12 cellular contexts compared by ENCODE assay signal in genomic region chr22:30226192-30226832, GRCh38. TPM values are rescaled to one million over a fixed set of nuclear protein-coding genes. Genes with fewer than 3 reads are reported as not detected.
DNase-seq lines count a peak whose midpoint lies in the region; ATAC-seq, FAIRE-seq and TF ChIP-seq lines count a peak whose summit lies in the region.
"Had no signal": no experiment of that assay in that cellular context is flagged by ENCODE, and none has a peak within 500 bp of the region (broad histone marks: within the 10 kb centered on the region; RNA-seq: fewer than 3 reads in every experiment).

No MANE protein-coding gene starts in this region.

- H3K9me3 ChIP-seq in RWPE2 (ENCODE audit: severe bottlenecking) (no peaks in the 10 kb centered on the region), suprapubic skin (no peaks in the 10 kb centered on the region)
- H3K9me3 ChIP-seq: heart right ventricle, transverse colon had no signal

- no peaks in the 10 kb centered on the region for H3K27me3 ChIP-seq in RWPE2 (ENCODE audit: insufficient read depth, poor library complexity, severe bottlenecking)
- no peaks in the 10 kb centered on the region for H3K27me3 ChIP-seq in foreskin keratinocyte
- peaks cover 4% of the 10 kb centered on the region for H3K27me3 ChIP-seq in suprapubic skin

- H3K4me1 Mint-ChIP-seq in activated naive CD8-positive, alpha-beta T cell treated with anti-CD3 and anti-CD28 coated beads, Interleukin-2, amount 10 ng/mL, durations not matched to agents 7 days and 5 days: peaks cover 77% of the 10 kb centered on the region
- peaks cover 39% of the 10 kb centered on the region for H3K4me1 Mint-ChIP-seq in activated naive CD8-positive, alpha-beta T cell treated with anti-CD3 and anti-CD28 coated beads for 36 hours

- no peak overlapping the region for H3K4me3 ChIP-seq in RWPE2 (ENCODE audit: severe bottlenecking)
- no peak overlapping the region for H3K4me3 ChIP-seq in suprapubic skin
- H3K4me3 ChIP-seq: heart right ventricle, transverse colon had no signal

- H3K27ac ChIP-seq in RWPE2 (ENCODE audit: poor library complexity, severe bottlenecking): no peak overlapping the region
- peak overlapping the region; percentile 61 for H3K27ac ChIP-seq in foreskin keratinocyte
- H3K27ac ChIP-seq in suprapubic skin: peak overlapping the region; percentile 34
- H3K27ac ChIP-seq: heart right ventricle, transverse colon had no signal

- no peak for DNase-seq in activated naive CD8-positive, alpha-beta T cell treated with anti-CD3 and anti-CD28 coated beads, Interleukin-2, amount 10 ng/mL, durations not matched to agents 7 days and 5 days
- no peak for DNase-seq in activated naive CD8-positive, alpha-beta T cell treated with anti-CD3 and anti-CD28 coated beads for 36 hours
- no peak for DNase-seq in RWPE2 (ENCODE audit: low spot score)
- peak in 1 of 2 donors; percentile 71 for DNase-seq in foreskin keratinocyte
- no peak for DNase-seq in suprapubic skin (ENCODE audit: low spot score in 2 of 2)
- DNase-seq in HTR-8/SVneo (ENCODE audit: insufficient read length, low spot score): no peak
- DNase-seq in NOMO-1 treated with dmso at 0.1 percent for 144 hours (lab: John Stamatoyannopoulos, UW; ENCODE audit: unreplicated experiment): no peak
- DNase-seq: activated effector memory CD4-positive, alpha-beta T cell treated with anti-CD3 and anti-CD28 coated beads, Interleukin-2, amount 50 U/mL, for 16 hours; heart right ventricle; T-cell; transverse colon had no signal

- no peak for ATAC-seq in activated naive CD8-positive, alpha-beta T cell treated with anti-CD3 and anti-CD28 coated beads, Interleukin-2, amount 10 ng/mL, durations not matched to agents 7 days and 5 days (ENCODE audit: low read depth)
- peak; percentile 38; the same call in 1 of the 3 replicates for ATAC-seq in RWPE2 (ENCODE audit: low read depth)
- ATAC-seq in foreskin keratinocyte: peak; percentile 24
- no peak for ATAC-seq in GM18498 (IDR thresholded peaks at IDR 0.05; ENCODE audit: unreplicated experiment)
- ATAC-seq: heart right ventricle, T-cell had no signal

- H3K36me3 Mint-ChIP-seq in activated naive CD8-positive, alpha-beta T cell treated with anti-CD3 and anti-CD28 coated beads, Interleukin-2, amount 10 ng/mL, durations not matched to agents 7 days and 5 days: peaks cover 5% of the 10 kb centered on the region
- H3K36me3 Mint-ChIP-seq in activated naive CD8-positive, alpha-beta T cell treated with anti-CD3 and anti-CD28 coated beads for 36 hours: peaks cover 3% of the 10 kb centered on the region
- H3K36me3 Mint-ChIP-seq: T-cell had no signal

- H3K9me3 Mint-ChIP-seq in activated naive CD8-positive, alpha-beta T cell treated with anti-CD3 and anti-CD28 coated beads, Interleukin-2, amount 10 ng/mL, durations not matched to agents 7 days and 5 days: peaks cover 2% of the 10 kb centered on the region
- H3K9me3 Mint-ChIP-seq in activated naive CD8-positive, alpha-beta T cell treated with anti-CD3 and anti-CD28 coated beads for 36 hours: peaks cover 2% of the 10 kb centered on the region
- H3K9me3 Mint-ChIP-seq: T-cell had no signal

- H3K36me3 ChIP-seq in RWPE2 (ENCODE audit: low read depth) (no peaks in the 10 kb centered on the region), suprapubic skin (no peaks in the 10 kb centered on the region)
- H3K36me3 ChIP-seq: heart right ventricle, transverse colon had no signal

- TF ChIP-seq EP300 in suprapubic skin (IDR thresholded peaks at IDR 0.05): no peak

- no peak overlapping the region for H3K4me3 Mint-ChIP-seq in activated naive CD8-positive, alpha-beta T cell treated with anti-CD3 and anti-CD28 coated beads, Interleukin-2, amount 10 ng/mL, durations not matched to agents 7 days and 5 days
- H3K4me3 Mint-ChIP-seq in activated naive CD8-positive, alpha-beta T cell treated with anti-CD3 and anti-CD28 coated beads for 36 hours: no peak overlapping the region
- H3K4me3 Mint-ChIP-seq: T-cell had no signal

- TF ChIP-seq POLR2A in suprapubic skin (IDR thresholded peaks at IDR 0.05): no peak

- H3K4me1 ChIP-seq in RWPE2 (ENCODE audit: insufficient read depth, poor library complexity, severe bottlenecking) (peaks cover 21% of the 10 kb centered on the region), foreskin keratinocyte (peaks cover 23% of the 10 kb centered on the region), suprapubic skin (peaks cover 19% of the 10 kb centered on the region)
- H3K4me1 ChIP-seq: transverse colon had no signal

- 62% methylated on average over 11 of the region's 11 CpGs for WGBS in suprapubic skin

- no peak for FAIRE-seq in HTR-8/SVneo (lab: Jason Lieb, UNC)

- H3K27me3 Mint-ChIP-seq in activated naive CD8-positive, alpha-beta T cell treated with anti-CD3 and anti-CD28 coated beads, Interleukin-2, amount 10 ng/mL, durations not matched to agents 7 days and 5 days: no peaks in the 10 kb centered on the region
- no peaks in the 10 kb centered on the region for H3K27me3 Mint-ChIP-seq in activated naive CD8-positive, alpha-beta T cell treated with anti-CD3 and anti-CD28 coated beads for 36 hours
- H3K27me3 Mint-ChIP-seq: T-cell had no signal

- TF ChIP-seq CTCF in RWPE2 (IDR thresholded peaks at IDR 0.05; ENCODE audit: poor library complexity, severe bottlenecking): no peak
- no peak for TF ChIP-seq CTCF in foreskin keratinocyte (conservative IDR thresholded peaks at IDR 0.05)
- no peak for TF ChIP-seq CTCF in suprapubic skin (IDR thresholded peaks at IDR 0.05)

- POLR2A ChIA-PET in activated naive CD8-positive, alpha-beta T cell treated with anti-CD3 and anti-CD28 coated beads, Interleukin-2, amount 10 ng/mL, durations not matched to agents 7 days and 5 days (lab: Charles Lee): interaction anchor here (1.0 to 9.6 kb wide), 3 partner anchors 15 to 57 kb away, joined by 4 to 219 read pairs (median 8); partner anchors contain the start of gene LIF

- peak overlapping the region; percentile 97 for H3K27ac Mint-ChIP-seq in activated naive CD8-positive, alpha-beta T cell treated with anti-CD3 and anti-CD28 coated beads, Interleukin-2, amount 10 ng/mL, durations not matched to agents 7 days and 5 days
- H3K27ac Mint-ChIP-seq in activated naive CD8-positive, alpha-beta T cell treated with anti-CD3 and anti-CD28 coated beads for 36 hours: no peak overlapping the region

RNA-seq across cellular contexts. Expression of gene LIF, which starts 20.2 kb away (rescaled TPM):
- 100 to 1,000 TPM; 508 to 564 TPM for total RNA-seq in activated naive CD8-positive, alpha-beta T cell treated with anti-CD3 and anti-CD28 coated beads, Interleukin-2, amount 10 ng/mL, durations not matched to agents 7 days and 5 days
- 100 to 1,000 TPM; 282 to 288 TPM for total RNA-seq in activated naive CD8-positive, alpha-beta T cell treated with anti-CD3 and anti-CD28 coated beads for 36 hours
- total RNA-seq in foreskin keratinocyte: 0.17 and 0.25 TPM in 2 replicates
- polyA plus RNA-seq in foreskin keratinocyte: 0.18 and 0.19 TPM in 2 replicates
- 10 to 100 TPM in 1 of 4 donors, 1 to 10 TPM in 3; 4.2 to 15.3 (median 8.5) TPM for total RNA-seq in suprapubic skin

RNA-seq across cellular contexts. Expression of gene OSM, which starts 40.3 kb away (rescaled TPM):
- total RNA-seq in activated naive CD8-positive, alpha-beta T cell treated with anti-CD3 and anti-CD28 coated beads, Interleukin-2, amount 10 ng/mL, durations not matched to agents 7 days and 5 days: 100 to 1,000 TPM; 125 to 142 TPM
- total RNA-seq in activated naive CD8-positive, alpha-beta T cell treated with anti-CD3 and anti-CD28 coated beads for 36 hours: 10 to 100 TPM; 47.9 to 50.7 TPM
- not detected in 2 replicates for total RNA-seq in foreskin keratinocyte
- not detected in 2 replicates for polyA plus RNA-seq in foreskin keratinocyte
- total RNA-seq in suprapubic skin: under 1 TPM in 1 of 4 donors, not detected in 3; 0.34 TPM
- total RNA-seq: transverse colon had no signal

Comparison
In these comparisons a context has a peak if more than half of its experiments do, and no peak if none do; other contexts are left out.
1. ATAC-seq: peak in RWPE2 (single experiment) and foreskin keratinocyte (single experiment); none in activated naive CD8-positive, alpha-beta T cell treated with anti-CD3 and anti-CD28 coated beads, Interleukin-2, amount 10 ng/mL, durations not matched to agents 7 days and 5 days (single experiment) and GM18498 (single experiment).
2. RNA of gene LIF, which starts 20.2 kb away (total RNA-seq): 508 to 564 TPM in activated naive CD8-positive, alpha-beta T cell treated with anti-CD3 and anti-CD28 coated beads, Interleukin-2, amount 10 ng/mL, durations not matched to agents 7 days and 5 days and 282 to 288 TPM in activated naive CD8-positive, alpha-beta T cell treated with anti-CD3 and anti-CD28 coated beads for 36 hours; 4.2 to 15.3 TPM in suprapubic skin and 0.17 to 0.25 TPM in foreskin keratinocyte; every median in the first group is over 10 times any median in the second.
3. RNA of gene OSM, which starts 40.3 kb away (total RNA-seq): 125 to 142 TPM in activated naive CD8-positive, alpha-beta T cell treated with anti-CD3 and anti-CD28 coated beads, Interleukin-2, amount 10 ng/mL, durations not matched to agents 7 days and 5 days and 47.9 to 50.7 TPM in activated naive CD8-positive, alpha-beta T cell treated with anti-CD3 and anti-CD28 coated beads for 36 hours; 0.34 TPM in suprapubic skin and not detected in foreskin keratinocyte; every median in the first group is over 10 times any median in the second.